10 cellular contexts compared by ENCODE assay signal in the genomic region with DNA sequence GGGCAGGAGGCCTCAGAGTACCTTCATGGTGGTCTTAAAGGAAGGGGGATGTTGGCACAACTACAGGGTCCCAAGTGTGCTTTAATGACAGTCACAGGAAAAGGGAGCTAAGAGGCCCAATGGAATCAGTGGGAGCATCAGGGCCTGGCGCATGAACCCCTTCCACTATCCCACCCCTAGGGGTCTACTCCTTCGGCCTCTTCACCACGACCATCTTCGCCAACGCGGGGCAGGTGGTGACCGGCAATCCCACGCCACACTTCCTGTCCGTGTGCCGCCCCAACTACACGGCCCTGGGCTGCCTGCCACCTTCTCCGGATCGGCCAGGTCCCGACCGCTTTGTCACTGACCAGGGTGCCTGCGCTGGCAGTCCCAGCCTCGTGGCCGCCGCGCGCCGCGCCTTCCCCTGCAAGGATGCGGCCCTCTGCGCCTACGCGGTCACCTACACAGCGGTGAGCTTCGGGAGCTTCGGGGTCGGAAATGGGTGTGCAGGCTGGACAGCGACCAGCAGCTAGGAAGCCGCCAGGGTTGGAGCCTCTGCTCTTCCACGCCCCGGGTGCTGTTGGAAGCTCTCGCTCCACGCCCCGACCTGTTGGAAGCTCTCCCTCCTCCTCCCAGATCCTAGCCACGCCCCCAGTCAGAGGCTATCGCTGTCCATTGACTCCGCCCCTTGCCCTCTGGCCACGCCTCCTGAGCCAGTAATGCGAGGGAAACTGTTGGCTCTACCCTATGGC. TPM values are rescaled to one million over a fixed set of nuclear protein-coding genes. Genes with fewer than 3 reads are reported as not detected.
DNase-seq lines count a peak whose midpoint lies in the region; ATAC-seq and TF ChIP-seq lines count a peak whose summit lies in the region.
"Had no signal": no experiment of that assay in that cellular context is flagged by ENCODE, and none has a peak within 500 bp of the region (broad histone marks: within the 10 kb centered on the region; RNA-seq: fewer than 3 reads in every experiment).

No MANE protein-coding gene starts in this region.

- peaks cover 7% of the 10 kb centered on the region for H3K4me1 Mint-ChIP-seq in Caco-2 (ENCODE audit: low read depth, unreplicated experiment)

- H3K27me3 Mint-ChIP-seq in Caco-2 (ENCODE audit: insufficient read depth, unreplicated experiment), result no peaks in the 10 kb centered on the region

- peaks cover 5% of the 10 kb centered on the region for H3K36me3 Mint-ChIP-seq in Caco-2 (ENCODE audit: insufficient read depth, unreplicated experiment)

- peak; percentile 58 to 78 for DNase-seq in Caco-2
- peak; percentile 38 for DNase-seq in epithelial cell of esophagus (ENCODE audit: low read depth)
- peak; percentile 92 to 97 (median 96) for DNase-seq in mucosa of descending colon
- DNase-seq in OCI-M2 (lab: John Stamatoyannopoulos, UW; ENCODE audit: unreplicated experiment), result no peak
- no peak for DNase-seq in hepatic stellate cell (ENCODE audit: low spot score)
- DNase-seq: COR-L47, NCI-H187 had no signal

- BruUV-seq in Caco-2 (replicated peaks; lab: Mats Ljungman, UMichigan), result no TSS peak

- no peak overlapping the region for H3K27ac ChIP-seq in HUES6 (ENCODE audit: low read depth, low read length)

- H3K9me3 Mint-ChIP-seq in Caco-2 (ENCODE audit: unreplicated experiment), result no peaks in the 10 kb centered on the region

- TF ChIP-seq CTCF in Caco-2 (IDR thresholded peaks at IDR 0.05; ENCODE audit: insufficient read depth in 1 of 2, low read depth in 1 of 2, low read length in 1 of 2, severe bottlenecking in 1 of 2, unreplicated experiment in 1 of 2), result no peak
- no peak for TF ChIP-seq CTCF in epithelial cell of esophagus (IDR thresholded peaks at IDR 0.05; ENCODE audit: insufficient read depth, low read depth, low read length, missing control alignments)
- no peak for TF ChIP-seq CTCF in mucosa of descending colon (IDR thresholded peaks at IDR 0.05)

- ATAC-seq in mucosa of descending colon (peak; percentile 97), GM19467 (IDR thresholded peaks at IDR 0.05; ENCODE audit: unreplicated experiment) (no peak), GM18520 (IDR thresholded peaks at IDR 0.05; ENCODE audit: unreplicated experiment) (no peak)

- no peaks in the 10 kb centered on the region for H3K36me3 ChIP-seq in Caco-2 (ENCODE audit: control insufficient read depth, insufficient read depth, low read length)
- H3K36me3 ChIP-seq in HUES6 (ENCODE audit: control insufficient read depth, insufficient read depth, low read length), result no peaks in the 10 kb centered on the region
- no peaks in the 10 kb centered on the region for H3K36me3 ChIP-seq in mucosa of descending colon (ENCODE audit: low read depth)

- no peaks in the 10 kb centered on the region for H3K9me3 ChIP-seq in Caco-2
- no peaks in the 10 kb centered on the region for H3K9me3 ChIP-seq in HUES6 (ENCODE audit: control insufficient read depth, insufficient read depth, low read depth, low read length)
- no peaks in the 10 kb centered on the region for H3K9me3 ChIP-seq in mucosa of descending colon

- CTCF ChIA-PET in Caco-2 (lab: Charles Lee), result no interaction called here

- no peak overlapping the region for H3K4me3 Mint-ChIP-seq in Caco-2 (ENCODE audit: unreplicated experiment)

- POLR2A ChIA-PET in Caco-2 (lab: Charles Lee), result interaction anchor here (1.2 kb wide), 1 partner anchor 13 kb away, joined by 3 read pairs; the partner anchor contains the start of gene SWSAP1

- intact Hi-C loops in Caco-2 (cut with micrococcal nuclease; ENCODE audit: unreplicated experiment), result no loop called here
- intact Hi-C loops in mucosa of descending colon (cut with DNase I, micrococcal nuclease), result no loop called here

- no peak overlapping the region for H3K27ac Mint-ChIP-seq in Caco-2 (ENCODE audit: unreplicated experiment)

- H3K4me1 ChIP-seq in Caco-2, result no peaks in the 10 kb centered on the region
- peaks cover 6% of the 10 kb centered on the region; the same call in 1 of the 2 replicates for H3K4me1 ChIP-seq in HUES6 (ENCODE audit: control insufficient read depth, insufficient read depth, low read length)
- peaks cover 12% of the 10 kb centered on the region for H3K4me1 ChIP-seq in mucosa of descending colon (ENCODE audit: low read depth)

- H3K4me3 ChIP-seq in Caco-2 (ENCODE audit: low read depth, low read length) (no peak overlapping the region), HUES6 (ENCODE audit: low read depth, low read length) (peak overlapping the region; percentile 61), epithelial cell of esophagus (ENCODE audit: low read length) (no peak overlapping the region), mucosa of descending colon (no peak overlapping the region)

- H3K27me3 ChIP-seq in Caco-2 (replicated peaks; ENCODE audit: control insufficient read depth, insufficient read depth, low read length) (no peaks in the 10 kb centered on the region), HUES6 (ENCODE audit: control insufficient read depth, insufficient read depth, low read length) (peaks cover 44% of the 10 kb centered on the region)

- H3K9ac ChIP-seq in HUES6 (ENCODE audit: low read length), result no peak overlapping the region

RNA-seq across cellular contexts. Expression of gene PLPPR2, which starts 6.0 kb away (rescaled TPM):
- total RNA-seq in Caco-2 (2022) (5.6 and 7.4 TPM in 2 replicates), mucosa of descending colon (10 to 100 TPM in 1 of 3 donors, 1 to 10 TPM in 2; 5.1 to 32.8 (median 7.4) TPM)

RNA-seq across cellular contexts. Expression of gene SWSAP1, which starts 13.3 kb away (rescaled TPM):
- total RNA-seq in Caco-2 (2022) (3.7 and 3.9 TPM in 2 replicates), mucosa of descending colon (1 to 10 TPM; 2.5 to 3.4 (median 3.3) TPM)

RNA-seq across cellular contexts. Expression of gene CCDC159, which starts 14.9 kb away (rescaled TPM):
- total RNA-seq in Caco-2 (2022), result 11.7 and 13.9 TPM in 2 replicates
- 10 to 100 TPM; 27.4 to 40.5 (median 38.8) TPM for total RNA-seq in mucosa of descending colon

RNA-seq across cellular contexts. Expression of gene TMEM205, which starts 15.1 kb away (rescaled TPM):
- total RNA-seq in Caco-2 (2022), result 68.3 and 76.1 TPM in 2 replicates
- total RNA-seq in mucosa of descending colon, result 10 to 100 TPM; 37.3 to 61.8 (median 55.7) TPM

RNA-seq across cellular contexts. Expression of gene RAB3D, which starts 21.7 kb away (rescaled TPM):
- total RNA-seq in Caco-2 (2022), result 28.0 and 35.2 TPM in 2 replicates
- 10 to 100 TPM; 21.0 to 34.9 (median 33.9) TPM for total RNA-seq in mucosa of descending colon

Comparison
In these comparisons a context has a peak if more than half of its experiments do, and no peak if none do; other contexts are left out.
1. DNase-seq: peak in Caco-2 (2 of 2), epithelial cell of esophagus (single experiment) and mucosa of descending colon (3 of 3); none in OCI-M2 (single experiment) and hepatic stellate cell (single experiment).